In the genomic region with DNA sequence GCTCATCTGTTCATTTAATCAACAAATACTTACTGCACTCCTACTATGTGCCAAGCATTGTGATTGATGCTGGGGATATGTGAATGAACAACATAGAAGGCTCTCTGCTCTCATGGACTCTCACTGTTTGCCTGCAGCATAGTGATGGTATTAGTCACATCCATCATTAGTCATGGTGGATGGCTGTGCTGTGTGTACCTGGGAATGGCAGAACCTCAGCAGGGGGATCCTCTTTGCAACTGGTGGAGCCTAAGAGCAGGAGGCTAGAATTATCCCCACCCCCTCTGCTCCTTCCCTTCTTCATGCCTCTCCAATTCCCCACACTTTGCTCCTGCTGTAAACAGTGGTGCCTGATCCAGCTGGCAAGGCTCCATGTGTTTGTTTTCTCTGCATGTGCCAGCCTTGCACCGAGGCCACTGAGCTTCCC, we compare ENCODE assay signal across 9 cellular contexts. TPM values are rescaled to one million over a fixed set of nuclear protein-coding genes. Genes with fewer than 3 reads are reported as not detected.
A peak's percentile ranks its signal among the peaks of the same experiment; 100 is the strongest.
DNase-seq lines count a peak whose midpoint lies in the region; ATAC-seq, FAIRE-seq and TF ChIP-seq lines count a peak whose summit lies in the region.
"Had no signal": no experiment of that assay in that cellular context is flagged by ENCODE, and none has a peak within 500 bp of the region (broad histone marks: within the 10 kb centered on the region; RNA-seq: fewer than 3 reads in every experiment).

No MANE protein-coding gene starts in this region.

- H2BK120ac ChIP-seq in neuronal stem cell (ENCODE audit: low read depth, low read length): no peak overlapping the region

- peak; percentile 99 for ATAC-seq in PC-3

- H3K9me2 ChIP-seq in PC-3 (replicated peaks; ENCODE audit: low read length): no peaks in the 10 kb centered on the region

- no peaks in the 10 kb centered on the region for H3K9me3 Mint-ChIP-seq in activated CD4-positive, alpha-beta memory T cell treated with anti-CD3 and anti-CD28 coated beads for 36 hours
- no peaks in the 10 kb centered on the region for H3K9me3 Mint-ChIP-seq in activated CD4-positive, alpha-beta memory T cell treated with anti-CD3 and anti-CD28 coated beads, Interleukin-2, amount 10 ng/mL, durations not matched to agents 7 days and 5 days
- no peaks in the 10 kb centered on the region for H3K9me3 Mint-ChIP-seq in type B pancreatic cell

- H4K20me1 ChIP-seq in PC-3 (ENCODE audit: low read length): no peaks in the 10 kb centered on the region

- peak overlapping the region; percentile 49 for H3K9ac ChIP-seq in PC-3 (ENCODE audit: low read length)
- H3K9ac ChIP-seq in neuronal stem cell (ENCODE audit: low read depth, low read length, poor library complexity): no peak overlapping the region

- H3K4ac ChIP-seq in neuronal stem cell (ENCODE audit: low read length): no peak overlapping the region

- H3K4me1 ChIP-seq in PC-3 (ENCODE audit: insufficient read depth, low read length) (peaks cover 26% of the 10 kb centered on the region), neuronal stem cell (ENCODE audit: control insufficient read depth in 2 of 2, insufficient read depth in 1 of 2, low read depth in 1 of 2, low read length in 2 of 2) (peaks cover 16 to 41% of the 10 kb centered on the region in 2 donors)

- POLR2A ChIA-PET in activated CD4-positive, alpha-beta memory T cell treated with anti-CD3 and anti-CD28 coated beads for 36 hours (lab: Charles Lee): interaction anchor here (1.0 kb wide), 1 partner anchor 31 kb away, joined by 3 read pairs; no protein-coding TSS in a partner anchor
- POLR2A ChIA-PET in activated CD4-positive, alpha-beta memory T cell treated with anti-CD3 and anti-CD28 coated beads, Interleukin-2, amount 10 ng/mL, durations not matched to agents 7 days and 5 days (lab: Charles Lee): no interaction called here
- POLR2A ChIA-PET in PC-3 (lab: Charles Lee; ENCODE audit: unreplicated experiment): no interaction called here

- peaks cover 8% of the 10 kb centered on the region for H3K79me1 ChIP-seq in neuronal stem cell (ENCODE audit: low read depth, low read length)

- TF ChIP-seq CTCF in PC-3 (conservative IDR thresholded peaks at IDR 0.05; ENCODE audit: low read depth, low read length) (no peak), fibroblast of the aortic adventitia (IDR thresholded peaks at IDR 0.05; ENCODE audit: insufficient read depth, low read length) (no peak), type B pancreatic cell (conservative IDR thresholded peaks at IDR 0.05) (no peak)

- no peaks in the 10 kb centered on the region for H3K27me3 Mint-ChIP-seq in activated CD4-positive, alpha-beta memory T cell treated with anti-CD3 and anti-CD28 coated beads for 36 hours
- H3K27me3 Mint-ChIP-seq in activated CD4-positive, alpha-beta memory T cell treated with anti-CD3 and anti-CD28 coated beads, Interleukin-2, amount 10 ng/mL, durations not matched to agents 7 days and 5 days: peaks cover 8% of the 10 kb centered on the region
- H3K27me3 Mint-ChIP-seq in type B pancreatic cell: no peaks in the 10 kb centered on the region

- no peak overlapping the region for H2BK5ac ChIP-seq in neuronal stem cell (ENCODE audit: low read length)

- peaks cover 3% of the 10 kb centered on the region for H3K4me1 Mint-ChIP-seq in activated CD4-positive, alpha-beta memory T cell treated with anti-CD3 and anti-CD28 coated beads for 36 hours (ENCODE audit: low read depth)
- H3K4me1 Mint-ChIP-seq in activated CD4-positive, alpha-beta memory T cell treated with anti-CD3 and anti-CD28 coated beads, Interleukin-2, amount 10 ng/mL, durations not matched to agents 7 days and 5 days: no peaks in the 10 kb centered on the region
- peaks cover 75% of the 10 kb centered on the region for H3K4me1 Mint-ChIP-seq in type B pancreatic cell (ENCODE audit: unreplicated experiment)

- intact Hi-C loops in activated CD4-positive, alpha-beta memory T cell treated with anti-CD3 and anti-CD28 coated beads for 36 hours (cut with micrococcal nuclease): no loop called here
- intact Hi-C loops in PC-3 (cut with micrococcal nuclease): loop anchor here (1.0 to 5.0 kb wide), 3 partner anchors 55 to 465 kb away; a partner anchor contains a TSS

- H3K4me3 ChIP-seq in PC-3 (ENCODE audit: low read length) (no peak overlapping the region), fibroblast of the aortic adventitia (ENCODE audit: low read depth, low read length) (no peak overlapping the region), neuronal stem cell (ENCODE audit: low read length in 2 of 2) (no peak overlapping the region)

- no peak overlapping the region for H3K18ac ChIP-seq in neuronal stem cell (ENCODE audit: low read length)

- H3K27ac ChIP-seq in PC-3 (ENCODE audit: low read length): peak overlapping the region; percentile 93
- no peak overlapping the region for H3K27ac ChIP-seq in neuronal stem cell (replicated peaks; ENCODE audit: low read length)

- H4K8ac ChIP-seq in neuronal stem cell (ENCODE audit: low read depth, low read length): no peak overlapping the region

- CTCF ChIA-PET in activated CD4-positive, alpha-beta memory T cell treated with anti-CD3 and anti-CD28 coated beads for 36 hours (lab: Charles Lee): interaction anchor here (2.2 kb wide), 1 partner anchor 56 kb away, joined by 8 read pairs; no protein-coding TSS in a partner anchor
- CTCF ChIA-PET in activated CD4-positive, alpha-beta memory T cell treated with anti-CD3 and anti-CD28 coated beads, Interleukin-2, amount 10 ng/mL, durations not matched to agents 7 days and 5 days (lab: Charles Lee): interaction anchor here (1.1 kb wide), 1 partner anchor 17 kb away, joined by 3 read pairs; no protein-coding TSS in a partner anchor
- CTCF ChIA-PET in PC-3 (lab: Charles Lee): no interaction called here

- H3K4me2 ChIP-seq in PC-3 (ENCODE audit: low read length): peak overlapping the region; percentile 56
- H3K4me2 ChIP-seq in neuronal stem cell (ENCODE audit: insufficient read depth, low read length, poor library complexity, severe bottlenecking): no peak overlapping the region

- H3K4me3 Mint-ChIP-seq in activated CD4-positive, alpha-beta memory T cell treated with anti-CD3 and anti-CD28 coated beads for 36 hours: no peak overlapping the region
- H3K4me3 Mint-ChIP-seq in activated CD4-positive, alpha-beta memory T cell treated with anti-CD3 and anti-CD28 coated beads, Interleukin-2, amount 10 ng/mL, durations not matched to agents 7 days and 5 days: no peak overlapping the region
- H3K4me3 Mint-ChIP-seq in type B pancreatic cell: peak overlapping the region; percentile 14

- no peaks in the 10 kb centered on the region for H3K36me3 Mint-ChIP-seq in activated CD4-positive, alpha-beta memory T cell treated with anti-CD3 and anti-CD28 coated beads for 36 hours
- no peaks in the 10 kb centered on the region for H3K36me3 Mint-ChIP-seq in activated CD4-positive, alpha-beta memory T cell treated with anti-CD3 and anti-CD28 coated beads, Interleukin-2, amount 10 ng/mL, durations not matched to agents 7 days and 5 days (ENCODE audit: low read depth)
- H3K36me3 Mint-ChIP-seq in type B pancreatic cell: peaks cover 33% of the 10 kb centered on the region

- H3K14ac ChIP-seq in neuronal stem cell (ENCODE audit: low read length): no peak overlapping the region

- H2BK12ac ChIP-seq in neuronal stem cell (ENCODE audit: low read length): no peak overlapping the region

- no peaks in the 10 kb centered on the region for H3K36me3 ChIP-seq in PC-3 (ENCODE audit: low read depth, low read length)
- peaks cover 6 to 94% of the 10 kb centered on the region in 2 donors for H3K36me3 ChIP-seq in neuronal stem cell (replicated peaks in 1 of 2; ENCODE audit: control insufficient read depth in 2 of 2, insufficient read depth in 2 of 2, low read length in 2 of 2)

- peak; percentile 13 for DNase-seq in activated CD4-positive, alpha-beta memory T cell treated with anti-CD3 and anti-CD28 coated beads for 36 hours
- DNase-seq in activated CD4-positive, alpha-beta memory T cell treated with anti-CD3 and anti-CD28 coated beads, Interleukin-2, amount 10 ng/mL, durations not matched to agents 7 days and 5 days: no peak
- peak; percentile 95 for DNase-seq in PC-3
- DNase-seq in fibroblast of the aortic adventitia (ENCODE audit: low read depth): peak; percentile 65
- DNase-seq in type B pancreatic cell (ENCODE audit: extremely low spot score, unreplicated experiment): no peak
- no peak for DNase-seq in frontal cortex (ENCODE audit: low spot score in 2 of 2)
- DNase-seq in neuronal stem cell (ENCODE audit: low spot score): no peak
- no peak for DNase-seq in OCI-M2 (lab: John Stamatoyannopoulos, UW; ENCODE audit: unreplicated experiment)
- DNase-seq: AML-193 had no signal

- H3K23ac ChIP-seq in neuronal stem cell (ENCODE audit: low read depth, low read length, poor library complexity): no peak overlapping the region

- WGBS in neuronal stem cell (ENCODE audit: extremely low coverage in 2 of 2, insufficient read length in 2 of 2, insufficient replicate concordance in 1 of 2), 2 donors: no CpG with 5 or more reads among the region's 1 CpG

- FAIRE-seq in frontal cortex (lab: Jason Lieb, UNC): no peak

- H3F3A ChIP-seq in PC-3 (ENCODE audit: low read length, unreplicated experiment): peaks cover 3% of the 10 kb centered on the region

- no TSS peak for BruUV-seq in PC-3 (replicated peaks; lab: Mats Ljungman, UMichigan)

- H2AFZ ChIP-seq in PC-3 (ENCODE audit: low read length): no peak overlapping the region
- H2AFZ ChIP-seq in neuronal stem cell (ENCODE audit: low read length): no peak overlapping the region

- H2AK5ac ChIP-seq in neuronal stem cell (ENCODE audit: low read depth, low read length): no peak overlapping the region

- no peaks in the 10 kb centered on the region for H3K79me2 ChIP-seq in PC-3 (ENCODE audit: low read length)

- H3K27me3 ChIP-seq in PC-3 (ENCODE audit: low read length) (no peaks in the 10 kb centered on the region), neuronal stem cell (ENCODE audit: control insufficient read depth in 3 of 3, insufficient read depth in 3 of 3, low read depth in 1 of 3, low read length in 3 of 3) (no peaks in the 10 kb centered on the region)

- no peak overlapping the region for H4K91ac ChIP-seq in neuronal stem cell (ENCODE audit: low read depth, low read length, poor library complexity)

- H3K27ac Mint-ChIP-seq in activated CD4-positive, alpha-beta memory T cell treated with anti-CD3 and anti-CD28 coated beads for 36 hours: no peak overlapping the region
- no peak overlapping the region for H3K27ac Mint-ChIP-seq in activated CD4-positive, alpha-beta memory T cell treated with anti-CD3 and anti-CD28 coated beads, Interleukin-2, amount 10 ng/mL, durations not matched to agents 7 days and 5 days
- H3K27ac Mint-ChIP-seq in type B pancreatic cell: no peak overlapping the region

- H2BK15ac ChIP-seq in neuronal stem cell (ENCODE audit: low read length): no peak overlapping the region

- H3K9me3 ChIP-seq in PC-3 (ENCODE audit: low read length): no peaks in the 10 kb centered on the region
- H3K9me3 ChIP-seq in neuronal stem cell (replicated peaks in 1 of 2; ENCODE audit: control insufficient read depth in 2 of 2, insufficient read depth in 1 of 2, low read depth in 1 of 2, low read length in 2 of 2): no peaks in the 10 kb centered on the region

RNA-seq across cellular contexts. Expression of a gene that starts 20.5 kb away (rescaled TPM):
- total RNA-seq in activated CD4-positive, alpha-beta memory T cell treated with anti-CD3 and anti-CD28 coated beads for 36 hours: not detected
- not detected for total RNA-seq in activated CD4-positive, alpha-beta memory T cell treated with anti-CD3 and anti-CD28 coated beads, Interleukin-2, amount 10 ng/mL, durations not matched to agents 7 days and 5 days
- 4.4 and 7.3 TPM in 2 replicates for total RNA-seq in PC-3 (2014; rRNA removed)
- 16.9 and 25.9 TPM in 2 replicates for total RNA-seq in fibroblast of the aortic adventitia (ENCODE audit: low replicate concordance)
- total RNA-seq in type B pancreatic cell (ENCODE audit: low replicate concordance): 36.7 and 219 TPM in 2 replicates
- 3.3 TPM for total RNA-seq in frontal cortex
- 180 TPM for polyA plus RNA-seq in neuronal stem cell (2013, experiment 1 of 2)
- 180 TPM for polyA plus RNA-seq in neuronal stem cell (2013, experiment 2 of 2)

Comparison
In these comparisons a context has a peak if more than half of its experiments do, and no peak if none do; other contexts are left out.
1. DNase-seq: peak in activated CD4-positive, alpha-beta memory T cell treated with anti-CD3 and anti-CD28 coated beads for 36 hours (single experiment), PC-3 (single experiment) and fibroblast of the aortic adventitia (single experiment); none in activated CD4-positive, alpha-beta memory T cell treated with anti-CD3 and anti-CD28 coated beads, Interleukin-2, amount 10 ng/mL, durations not matched to agents 7 days and 5 days (single experiment), type B pancreatic cell (single experiment), frontal cortex (0 of 2), neuronal stem cell (single experiment) and OCI-M2 (single experiment).